38 cellular contexts compared by ENCODE assay signal in the genomic region with DNA sequence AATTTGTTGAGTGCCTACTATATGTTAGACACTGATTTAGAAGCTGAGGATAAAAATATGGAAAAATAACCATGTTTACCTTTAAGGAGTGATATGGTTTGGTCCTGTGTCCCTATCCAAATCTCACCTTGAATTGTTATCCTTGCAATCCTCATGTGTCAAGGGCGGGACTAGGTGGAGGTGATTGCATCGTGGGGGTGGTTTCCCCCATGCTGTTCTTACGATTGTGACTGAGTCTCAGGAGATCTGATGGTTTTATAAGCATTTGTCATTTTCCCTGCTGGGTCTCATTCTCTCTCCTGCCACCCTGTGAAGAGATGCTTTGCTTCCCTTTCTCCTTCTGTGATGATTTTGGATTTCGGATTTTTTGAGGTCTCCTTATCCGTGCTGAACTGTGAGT.
"Had no signal": no experiment of that assay in that cellular context is flagged by ENCODE, and none has a peak within 500 bp of the region (broad histone marks: within the 10 kb centered on the region; RNA-seq: fewer than 3 reads in every experiment).

No MANE protein-coding gene starts in this region.

- H3K4me1 ChIP-seq: ascending aorta had no signal

- H3K4me1 Mint-ChIP-seq: activated CD4-positive, alpha-beta memory T cell treated with anti-CD3 and anti-CD28 coated beads, Interleukin-2, amount 10 ng/mL, durations not matched to agents 7 days and 5 days; activated CD4-positive, alpha-beta T cell treated with anti-CD3 and anti-CD28 coated beads for 36 hours; activated CD4-positive, alpha-beta T cell treated with anti-CD3 and anti-CD28 coated beads, Interleukin-2, amount 10 ng/mL, durations not matched to agents 7 days and 5 days; activated CD8-positive, alpha-beta memory T cell treated with anti-CD3 and anti-CD28 coated beads, Interleukin-2, amount 10 ng/mL, durations not matched to agents 7 days and 5 days; activated naive CD4-positive, alpha-beta T cell treated with anti-CD3 and anti-CD28 coated beads, Interleukin-2, amount 10 ng/mL, durations not matched to agents 7 days and 5 days; activated naive CD4-positive, alpha-beta T cell treated with anti-CD3 and anti-CD28 coated beads, Interleukin-2, amount 50 U/mL, for 24 hours; activated naive CD8-positive, alpha-beta T cell treated with anti-CD3 and anti-CD28 coated beads, Interleukin-2, amount 10 ng/mL, durations not matched to agents 7 days and 5 days; activated naive CD8-positive, alpha-beta T cell treated with anti-CD3 and anti-CD28 coated beads, Interleukin-2, amount 50 U/mL, for 24 hours; activated T-helper 17 cell treated with anti-CD3 and anti-CD28 coated beads, Interleukin-2, amount 50 U/mL, for 72 hours; brain; central memory CD8-positive, alpha-beta T cell had no signal

- H3K36me3 Mint-ChIP-seq: activated CD8-positive, alpha-beta memory T cell treated with anti-CD3 and anti-CD28 coated beads, Interleukin-2, amount 10 ng/mL, durations not matched to agents 7 days and 5 days; activated naive CD4-positive, alpha-beta T cell treated with anti-CD3 and anti-CD28 coated beads, Interleukin-2, amount 10 ng/mL, durations not matched to agents 7 days and 5 days; activated naive CD4-positive, alpha-beta T cell treated with anti-CD3 and anti-CD28 coated beads, Interleukin-2, amount 50 U/mL, for 24 hours; activated naive CD8-positive, alpha-beta T cell; activated naive CD8-positive, alpha-beta T cell treated with anti-CD3 and anti-CD28 coated beads, Interleukin-2, amount 10 ng/mL, durations not matched to agents 7 days and 5 days; brain had no signal

- H3K27ac ChIP-seq: ascending aorta, cardiac muscle cell, VCaP had no signal

- H3K27me3 Mint-ChIP-seq: activated CD4-positive, alpha-beta memory T cell treated with anti-CD3 and anti-CD28 coated beads, Interleukin-2, amount 10 ng/mL, durations not matched to agents 7 days and 5 days; activated CD4-positive, alpha-beta T cell treated with anti-CD3 and anti-CD28 coated beads for 36 hours; activated CD4-positive, alpha-beta T cell treated with anti-CD3 and anti-CD28 coated beads, Interleukin-2, amount 10 ng/mL, durations not matched to agents 7 days and 5 days; activated CD8-positive, alpha-beta memory T cell treated with anti-CD3 and anti-CD28 coated beads, Interleukin-2, amount 10 ng/mL, durations not matched to agents 7 days and 5 days; activated naive CD4-positive, alpha-beta T cell treated with anti-CD3 and anti-CD28 coated beads, Interleukin-2, amount 10 ng/mL, durations not matched to agents 7 days and 5 days; activated naive CD4-positive, alpha-beta T cell treated with anti-CD3 and anti-CD28 coated beads, Interleukin-2, amount 50 U/mL, for 24 hours; activated naive CD8-positive, alpha-beta T cell; activated naive CD8-positive, alpha-beta T cell treated with anti-CD3 and anti-CD28 coated beads, Interleukin-2, amount 10 ng/mL, durations not matched to agents 7 days and 5 days; activated naive CD8-positive, alpha-beta T cell treated with anti-CD3 and anti-CD28 coated beads, Interleukin-2, amount 50 U/mL, for 24 hours; activated T-cell treated with anti-CD3 and anti-CD28 coated beads, Interleukin-2, amount 50 U/mL, for 24 hours; activated T-helper 17 cell treated with anti-CD3 and anti-CD28 coated beads, Interleukin-2, amount 50 U/mL, for 72 hours; brain; central memory CD8-positive, alpha-beta T cell had no signal

- H3K9me3 Mint-ChIP-seq: activated CD4-positive, alpha-beta T cell treated with anti-CD3 and anti-CD28 coated beads, Interleukin-2, amount 10 ng/mL, durations not matched to agents 7 days and 5 days; activated naive CD4-positive, alpha-beta T cell treated with anti-CD3 and anti-CD28 coated beads, Interleukin-2, amount 50 U/mL, for 24 hours; activated naive CD8-positive, alpha-beta T cell treated with anti-CD3 and anti-CD28 coated beads, Interleukin-2, amount 50 U/mL, for 24 hours had no signal

- H3K4me3 Mint-ChIP-seq: activated CD4-positive, alpha-beta memory T cell treated with anti-CD3 and anti-CD28 coated beads, Interleukin-2, amount 10 ng/mL, durations not matched to agents 7 days and 5 days; activated CD4-positive, alpha-beta T cell treated with anti-CD3 and anti-CD28 coated beads for 36 hours; activated CD4-positive, alpha-beta T cell treated with anti-CD3 and anti-CD28 coated beads, Interleukin-2, amount 10 ng/mL, durations not matched to agents 7 days and 5 days; activated CD8-positive, alpha-beta memory T cell treated with anti-CD3 and anti-CD28 coated beads, Interleukin-2, amount 10 ng/mL, durations not matched to agents 7 days and 5 days; activated CD8-positive, alpha-beta T cell treated with anti-CD3 and anti-CD28 coated beads, Interleukin-2, amount 10 ng/mL, durations not matched to agents 7 days and 5 days; activated naive CD4-positive, alpha-beta T cell treated with anti-CD3 and anti-CD28 coated beads, Interleukin-2, amount 10 ng/mL, durations not matched to agents 7 days and 5 days; activated naive CD4-positive, alpha-beta T cell treated with anti-CD3 and anti-CD28 coated beads, Interleukin-2, amount 50 U/mL, for 24 hours; activated naive CD8-positive, alpha-beta T cell; activated naive CD8-positive, alpha-beta T cell treated with anti-CD3 and anti-CD28 coated beads, Interleukin-2, amount 10 ng/mL, durations not matched to agents 7 days and 5 days; activated naive CD8-positive, alpha-beta T cell treated with anti-CD3 and anti-CD28 coated beads, Interleukin-2, amount 50 U/mL, for 24 hours; activated T-cell treated with anti-CD3 and anti-CD28 coated beads, Interleukin-2, amount 50 U/mL, for 24 hours; activated T-helper 17 cell treated with anti-CD3 and anti-CD28 coated beads, Interleukin-2, amount 50 U/mL, for 72 hours; brain; central memory CD8-positive, alpha-beta T cell; T-helper 1 cell treated with Interleukin-12 subunit alpha and Interleukin-12 subunit beta and Interleukin-4 antibody, amounts not matched to agents 30 μg/mL and 1 μg/mL, for 36 hours; T-helper 2 cell treated with Interferon-gamma antibody and Interleukin-4, amounts not matched to agents 5 μg/mL and 100 μg/mL, for 36 hours had no signal

- H3K4me3 ChIP-seq: ascending aorta, cardiac muscle cell had no signal

- H3K27me3 ChIP-seq: ascending aorta, cardiac muscle cell had no signal

- H3K9me3 ChIP-seq: ascending aorta had no signal

- H3K27ac Mint-ChIP-seq: activated CD4-positive, alpha-beta memory T cell treated with anti-CD3 and anti-CD28 coated beads, Interleukin-2, amount 10 ng/mL, durations not matched to agents 7 days and 5 days; activated CD4-positive, alpha-beta T cell treated with anti-CD3 and anti-CD28 coated beads for 36 hours; activated CD4-positive, alpha-beta T cell treated with anti-CD3 and anti-CD28 coated beads, Interleukin-2, amount 10 ng/mL, durations not matched to agents 7 days and 5 days; activated CD8-positive, alpha-beta memory T cell treated with anti-CD3 and anti-CD28 coated beads, Interleukin-2, amount 10 ng/mL, durations not matched to agents 7 days and 5 days; activated CD8-positive, alpha-beta T cell treated with anti-CD3 and anti-CD28 coated beads, Interleukin-2, amount 10 ng/mL, durations not matched to agents 7 days and 5 days; activated naive CD4-positive, alpha-beta T cell treated with anti-CD3 and anti-CD28 coated beads, Interleukin-2, amount 10 ng/mL, durations not matched to agents 7 days and 5 days; activated naive CD4-positive, alpha-beta T cell treated with anti-CD3 and anti-CD28 coated beads, Interleukin-2, amount 50 U/mL, for 24 hours; activated naive CD8-positive, alpha-beta T cell; activated naive CD8-positive, alpha-beta T cell treated with anti-CD3 and anti-CD28 coated beads, Interleukin-2, amount 10 ng/mL, durations not matched to agents 7 days and 5 days; activated naive CD8-positive, alpha-beta T cell treated with anti-CD3 and anti-CD28 coated beads, Interleukin-2, amount 50 U/mL, for 24 hours; activated T-cell treated with anti-CD3 and anti-CD28 coated beads, Interleukin-2, amount 50 U/mL, for 24 hours; activated T-helper 17 cell treated with anti-CD3 and anti-CD28 coated beads, Interleukin-2, amount 50 U/mL, for 72 hours; brain; T-helper 1 cell treated with Interleukin-12 subunit alpha and Interleukin-12 subunit beta and Interleukin-4 antibody, amounts not matched to agents 30 μg/mL and 1 μg/mL, for 36 hours; T-helper 2 cell treated with Interferon-gamma antibody and Interleukin-4, amounts not matched to agents 5 μg/mL and 100 μg/mL, for 36 hours had no signal

- ATAC-seq: activated CD4-positive, alpha-beta T cell treated with anti-CD3 and anti-CD28 coated beads for 36 hours; activated CD4-positive, CD25-positive, alpha-beta regulatory T cell treated with anti-CD3 and anti-CD28 coated beads, Interleukin-2, amount 50 U/mL, for 24 hours; activated CD8-positive, alpha-beta memory T cell treated with anti-CD3 and anti-CD28 coated beads, Interleukin-2, amount 10 ng/mL, durations not matched to agents 7 days and 5 days; activated CD8-positive, alpha-beta T cell treated with anti-CD3 and anti-CD28 coated beads, Interleukin-2, amount 10 ng/mL, durations not matched to agents 7 days and 5 days; activated naive CD8-positive, alpha-beta T cell treated with anti-CD3 and anti-CD28 coated beads, Interleukin-2, amount 50 U/mL, for 24 hours; activated T-helper 17 cell treated with anti-CD3 and anti-CD28 coated beads, Interleukin-2, amount 50 U/mL, for 72 hours had no signal

- H3K36me3 ChIP-seq: ascending aorta, cardiac muscle cell had no signal

- DNase-seq: activated CD4-positive, alpha-beta memory T cell treated with anti-CD3 and anti-CD28 coated beads, Interleukin-2, amount 10 ng/mL, durations not matched to agents 7 days and 5 days; activated CD4-positive, alpha-beta T cell treated with anti-CD3 and anti-CD28 coated beads for 1 hour; activated CD4-positive, alpha-beta T cell treated with anti-CD3 and anti-CD28 coated beads for 36 hours; activated CD4-positive, alpha-beta T cell treated with anti-CD3 and anti-CD28 coated beads for 48 hours; activated CD4-positive, alpha-beta T cell treated with anti-CD3 and anti-CD28 coated beads, Interleukin-2, amount 10 ng/mL, durations not matched to agents 7 days and 5 days; activated CD4-positive, alpha-beta T cell treated with anti-CD3 and anti-CD28 coated beads, Interleukin-2, amount 50 U/mL, for 48 hours; activated CD4-positive, CD25-positive, alpha-beta regulatory T cell; activated CD8-positive, alpha-beta memory T cell treated with anti-CD3 and anti-CD28 coated beads for 24 hours; activated CD8-positive, alpha-beta memory T cell treated with anti-CD3 and anti-CD28 coated beads, Interleukin-2, amount 10 ng/mL, durations not matched to agents 7 days and 5 days; activated CD8-positive, alpha-beta memory T cell treated with anti-CD3 and anti-CD28 coated beads, Interleukin-2, amount 50 U/mL, for 48 hours; activated CD8-positive, alpha-beta T cell treated with anti-CD3 and anti-CD28 coated beads, Interleukin-2, amount 10 ng/mL, durations not matched to agents 7 days and 5 days; activated effector memory CD4-positive, alpha-beta T cell treated with anti-CD3 and anti-CD28 coated beads, Interleukin-2, amount 50 U/mL, for 16 hours; activated gamma-delta T cell treated with Interleukin-2 at 50 U/mL for 16 hours; activated naive CD4-positive, alpha-beta T cell; activated naive CD4-positive, alpha-beta T cell treated with anti-CD3 and anti-CD28 coated beads, Interleukin-2, amount 10 ng/mL, durations not matched to agents 7 days and 5 days; activated naive CD8-positive, alpha-beta T cell treated with anti-CD3 and anti-CD28 coated beads, Interleukin-2, amount 10 ng/mL, durations not matched to agents 7 days and 5 days; activated naive CD8-positive, alpha-beta T cell treated with anti-CD3 and anti-CD28 coated beads, Interleukin-2, amount 50 U/mL, for 24 hours; activated T-cell treated with anti-CD3 and anti-CD28 coated beads, Interleukin-2, amount 50 U/mL, for 24 hours; activated T-cell treated with anti-CD3 and anti-CD28 coated beads, Interleukin-2, amount 50 U/mL, for 48 hours; amygdala; anterior cingulate cortex; caudate nucleus; cerebellar nuclear complex; SW 1271; T-helper 1 cell; T-helper 2 cell; T-helper 9 cell had no signal
